ENCODE assay signal across 10 cellular contexts in genomic region chr18:52694804-52695203, GRCh38.
DNase-seq lines count a peak whose midpoint lies in the region; ATAC-seq, FAIRE-seq and TF ChIP-seq lines count a peak whose summit lies in the region.
"Had no signal": no experiment of that assay in that cellular context is flagged by ENCODE, and none has a peak within 500 bp of the region (broad histone marks: within the 10 kb centered on the region; RNA-seq: fewer than 3 reads in every experiment).

No MANE protein-coding gene starts in this region.

- no peaks in the 10 kb centered on the region for H3K9me2 ChIP-seq in SU-DHL-6 (replicated peaks; ENCODE audit: insufficient read depth, low read length)

- TF ChIP-seq CTCF in SU-DHL-6 (IDR thresholded peaks at IDR 0.05; ENCODE audit: insufficient read depth, low read length, poor library complexity, severe bottlenecking) = peak; percentile 19

- intact Hi-C loops in left ventricle myocardium superior (cut with micrococcal nuclease) = no loop called here

- no peaks in the 10 kb centered on the region for H3K9me3 ChIP-seq in SU-DHL-6 (ENCODE audit: insufficient read depth, low read length)

- no peaks in the 10 kb centered on the region for H3K79me2 ChIP-seq in SU-DHL-6 (ENCODE audit: insufficient read depth, low read length)

- no peak for FAIRE-seq in H54 (lab: Jason Lieb, UNC)

- H3K4me2 ChIP-seq in SU-DHL-6 (ENCODE audit: low read depth, low read length, poor library complexity, severe bottlenecking) = no peak overlapping the region

- H3K36me3 Mint-ChIP-seq in activated naive CD8-positive, alpha-beta T cell treated with anti-CD3 and anti-CD28 coated beads for 36 hours = no peaks in the 10 kb centered on the region

- no peak overlapping the region for H3K9ac ChIP-seq in SU-DHL-6 (ENCODE audit: low read length)

- H3K9me3 Mint-ChIP-seq in activated naive CD8-positive, alpha-beta T cell treated with anti-CD3 and anti-CD28 coated beads for 36 hours = no peaks in the 10 kb centered on the region
- H3K9me3 Mint-ChIP-seq: activated T-helper 17 cell treated with anti-CD3 and anti-CD28 coated beads, Interleukin-2, amount 50 U/mL, for 72 hours had no signal

- peak; percentile 58 for ATAC-seq in GM18867 (IDR thresholded peaks at IDR 0.05; ENCODE audit: unreplicated experiment)
- ATAC-seq in HG02981 (IDR thresholded peaks at IDR 0.05; ENCODE audit: unreplicated experiment) = no peak
- no peak for ATAC-seq in left ventricle myocardium superior
- ATAC-seq: activated T-helper 17 cell treated with anti-CD3 and anti-CD28 coated beads, Interleukin-2, amount 50 U/mL, for 72 hours had no signal

- no peak for TF ChIP-seq POLR2A in H54 (IDR thresholded peaks at IDR 0.05; ENCODE audit: low read depth, low read length)

- H3K36me3 ChIP-seq in SU-DHL-6 (ENCODE audit: low read length) = no peaks in the 10 kb centered on the region

- H3K4me3 Mint-ChIP-seq in activated naive CD8-positive, alpha-beta T cell treated with anti-CD3 and anti-CD28 coated beads for 36 hours = no peak overlapping the region
- H3K4me3 Mint-ChIP-seq: activated T-helper 17 cell treated with anti-CD3 and anti-CD28 coated beads, Interleukin-2, amount 50 U/mL, for 72 hours had no signal

- H3K4me1 Mint-ChIP-seq in activated naive CD8-positive, alpha-beta T cell treated with anti-CD3 and anti-CD28 coated beads for 36 hours = no peaks in the 10 kb centered on the region
- H3K4me1 Mint-ChIP-seq: activated T-helper 17 cell treated with anti-CD3 and anti-CD28 coated beads, Interleukin-2, amount 50 U/mL, for 72 hours had no signal

- no peaks in the 10 kb centered on the region for H4K20me1 ChIP-seq in SU-DHL-6 (ENCODE audit: low read depth, low read length)

- H3K27ac Mint-ChIP-seq in activated naive CD8-positive, alpha-beta T cell treated with anti-CD3 and anti-CD28 coated beads for 36 hours = no peak overlapping the region
- H3K27ac Mint-ChIP-seq: activated T-helper 17 cell treated with anti-CD3 and anti-CD28 coated beads, Interleukin-2, amount 50 U/mL, for 72 hours had no signal

- no peak overlapping the region for H3K27ac ChIP-seq in SU-DHL-6 (ENCODE audit: low read depth, low read length)

- DNase-seq in AG20443 (ENCODE audit: low spot score) (peak; percentile 15), left kidney (ENCODE audit: low read depth, low spot score) (peak; percentile 63), H54 (ENCODE audit: insufficient read length, low spot score) (no peak), left ventricle myocardium superior (no peak)
- no peak for DNase-seq in activated naive CD8-positive, alpha-beta T cell treated with anti-CD3 and anti-CD28 coated beads for 36 hours
- DNase-seq: Right ventricle myocardium superior had no signal

- H3K27me3 Mint-ChIP-seq in activated naive CD8-positive, alpha-beta T cell treated with anti-CD3 and anti-CD28 coated beads for 36 hours = peaks cover 4% of the 10 kb centered on the region
- H3K27me3 Mint-ChIP-seq: activated T-helper 17 cell treated with anti-CD3 and anti-CD28 coated beads, Interleukin-2, amount 50 U/mL, for 72 hours had no signal

- no peaks in the 10 kb centered on the region for H3F3A ChIP-seq in SU-DHL-6 (ENCODE audit: insufficient read depth)

- H3K27me3 ChIP-seq in SU-DHL-6 (ENCODE audit: low read length) = no peaks in the 10 kb centered on the region

- no peak overlapping the region for H2AFZ ChIP-seq in SU-DHL-6 (ENCODE audit: low read depth, low read length, severe bottlenecking)

- no peak overlapping the region for H3K4me3 ChIP-seq in SU-DHL-6 (ENCODE audit: insufficient read depth, low read length, poor library complexity, severe bottlenecking)

Comparison
In these comparisons a context has a peak if more than half of its experiments do, and no peak if none do; other contexts are left out.
1. DNase-seq: peak in AG20443 (single experiment) and left kidney (single experiment); none in H54 (single experiment), activated naive CD8-positive, alpha-beta T cell treated with anti-CD3 and anti-CD28 coated beads for 36 hours (single experiment) and left ventricle myocardium superior (single experiment).